Comparison of ENCODE assay signal across 27 cellular contexts in genomic region chr10:89138755-89139154, GRCh38.
"Had no signal": no experiment of that assay in that cellular context is flagged by ENCODE, and none has a peak within 500 bp of the region (broad histone marks: within the 10 kb centered on the region; RNA-seq: fewer than 3 reads in every experiment).

No MANE protein-coding gene starts in this region.

- H3K4me3 ChIP-seq: gastrocnemius medialis, left ventricle myocardium inferior, neural progenitor cell, smooth muscle cell, thoracic aorta, vagina had no signal

- H3K4me2 ChIP-seq: neural progenitor cell, smooth muscle cell had no signal

- H3K9ac ChIP-seq: neural progenitor cell had no signal

- H3K27ac ChIP-seq: gastrocnemius medialis, left ventricle myocardium inferior, neural progenitor cell, thoracic aorta, vagina had no signal

- H3K36me3 ChIP-seq: gastrocnemius medialis, left ventricle myocardium inferior, neural progenitor cell, thoracic aorta, vagina had no signal

- DNase-seq: activated B cell treated with CpG ODN at 0.5 μM for 24 hours; activated CD4-positive, alpha-beta T cell treated with anti-CD3 and anti-CD28 coated beads for 36 hours; activated CD4-positive, alpha-beta T cell treated with anti-CD3 and anti-CD28 coated beads, Interleukin-2, amount 50 U/mL, for 4 hours; activated CD8-positive, alpha-beta memory T cell treated with anti-CD3 and anti-CD28 coated beads, Interleukin-2, amount 50 U/mL, for 48 hours; activated naive CD4-positive, alpha-beta T cell treated with anti-CD3 and anti-CD28 coated beads for 36 hours; activated T-cell treated with anti-CD3 and anti-CD28 coated beads, Interleukin-2, amount 50 U/mL, for 4 hours; anterior cingulate cortex; effector CD4-positive, alpha-beta T cell; erythroblast; gastrocnemius medialis; hypothalamus; left ventricle myocardium inferior; naive thymus-derived CD8-positive, alpha-beta T cell; posterior cingulate gyrus; stimulated activated CD4-positive, alpha-beta T cell treated with anti-CD3 and anti-CD28 coated beads, Interleukin-15, amount 100 ng/mL, for 24 hours; stimulated activated naive B cell treated with anti-CD40 and anti-IgM and Interleukin-4, amounts not matched to agents 10 μg/mL and 1 μg/mL and 100 μg/mL, for 72 hours had no signal

- H2AFZ ChIP-seq: neural progenitor cell had no signal

- H3K4me1 Mint-ChIP-seq: activated B cell treated with CpG ODN at 0.5 μM for 24 hours, brain, mesothelial cell of epicardium, neural progenitor cell had no signal

- H3K27ac Mint-ChIP-seq: activated B cell treated with CpG ODN at 0.5 μM for 24 hours; activated CD4-positive, alpha-beta T cell treated with anti-CD3 and anti-CD28 coated beads for 36 hours; activated naive CD4-positive, alpha-beta T cell treated with anti-CD3 and anti-CD28 coated beads for 36 hours; activated T-helper 2 cell treated with anti-CD3 and anti-CD28 coated beads, Interferon-gamma antibody, Interleukin-2, Interleukin-4, amounts not matched to agents 10 μg/mL and 5 μg/mL and 100 μg/mL, durations not matched to agents 14 hours and 24 hours and 36 hours; dendritic cell treated with granulocyte-macrophage colony-stimulating factor and Interleukin-4, amounts not matched to agents 40 ng/mL and 50 ng/mL, for 4 days; mesothelial cell of epicardium; naive thymus-derived CD8-positive, alpha-beta T cell; neural progenitor cell; stimulated activated naive B cell treated with anti-CD40 and anti-IgM and Interleukin-4, amounts not matched to agents 10 μg/mL and 1 μg/mL and 100 μg/mL, for 72 hours; type B pancreatic cell had no signal

- H3K4me3 Mint-ChIP-seq: activated B cell treated with CpG ODN at 0.5 μM for 24 hours; activated CD4-positive, alpha-beta T cell treated with anti-CD3 and anti-CD28 coated beads for 36 hours; activated naive CD4-positive, alpha-beta T cell treated with anti-CD3 and anti-CD28 coated beads for 36 hours; activated T-cell treated with anti-CD3 and anti-CD28 coated beads, Interleukin-2, amount 50 U/mL, for 4 hours; brain; dendritic cell treated with granulocyte-macrophage colony-stimulating factor and Interleukin-4, amounts not matched to agents 40 ng/mL and 50 ng/mL, for 4 days; mesothelial cell of epicardium; naive thymus-derived CD8-positive, alpha-beta T cell; neural progenitor cell; stimulated activated naive B cell treated with anti-CD40 and anti-IgM and Interleukin-4, amounts not matched to agents 10 μg/mL and 1 μg/mL and 100 μg/mL, for 72 hours; type B pancreatic cell had no signal

- H3K4me1 ChIP-seq: gastrocnemius medialis, left ventricle myocardium inferior, neural progenitor cell, vagina had no signal

- H3K27me3 ChIP-seq: gastrocnemius medialis, neural progenitor cell, vagina had no signal

- H3K27me3 Mint-ChIP-seq: stimulated activated naive B cell treated with anti-CD40 and anti-IgM and Interleukin-4, amounts not matched to agents 10 μg/mL and 1 μg/mL and 100 μg/mL, for 72 hours had no signal

- H3K36me3 Mint-ChIP-seq: brain; mesothelial cell of epicardium; naive thymus-derived CD8-positive, alpha-beta T cell; neural progenitor cell; stimulated activated naive B cell treated with anti-CD40 and anti-IgM and Interleukin-4, amounts not matched to agents 10 μg/mL and 1 μg/mL and 100 μg/mL, for 72 hours; type B pancreatic cell had no signal

- H3K9me3 Mint-ChIP-seq: activated naive CD4-positive, alpha-beta T cell treated with anti-CD3 and anti-CD28 coated beads for 36 hours; activated T-cell treated with anti-CD3 and anti-CD28 coated beads, Interleukin-2, amount 50 U/mL, for 4 hours; activated T-helper 2 cell treated with anti-CD3 and anti-CD28 coated beads, Interferon-gamma antibody, Interleukin-2, Interleukin-4, amounts not matched to agents 10 μg/mL and 5 μg/mL and 100 μg/mL, durations not matched to agents 14 hours and 24 hours and 36 hours; dendritic cell treated with granulocyte-macrophage colony-stimulating factor and Interleukin-4, amounts not matched to agents 40 ng/mL and 50 ng/mL, for 4 days; naive thymus-derived CD8-positive, alpha-beta T cell; neural progenitor cell; type B pancreatic cell had no signal

- ATAC-seq: activated CD4-positive, alpha-beta T cell treated with anti-CD3 and anti-CD28 coated beads for 36 hours; activated T-cell treated with anti-CD3 and anti-CD28 coated beads, Interleukin-2, amount 50 U/mL, for 4 hours; gastrocnemius medialis; naive thymus-derived CD8-positive, alpha-beta T cell; sciatic nerve; stimulated activated naive B cell treated with anti-CD40 and anti-IgM and Interleukin-4, amounts not matched to agents 10 μg/mL and 1 μg/mL and 100 μg/mL, for 72 hours had no signal

- H3K9me3 ChIP-seq: gastrocnemius medialis, thoracic aorta, vagina had no signal

- FAIRE-seq: endometrium had no signal
